In the genomic region with DNA sequence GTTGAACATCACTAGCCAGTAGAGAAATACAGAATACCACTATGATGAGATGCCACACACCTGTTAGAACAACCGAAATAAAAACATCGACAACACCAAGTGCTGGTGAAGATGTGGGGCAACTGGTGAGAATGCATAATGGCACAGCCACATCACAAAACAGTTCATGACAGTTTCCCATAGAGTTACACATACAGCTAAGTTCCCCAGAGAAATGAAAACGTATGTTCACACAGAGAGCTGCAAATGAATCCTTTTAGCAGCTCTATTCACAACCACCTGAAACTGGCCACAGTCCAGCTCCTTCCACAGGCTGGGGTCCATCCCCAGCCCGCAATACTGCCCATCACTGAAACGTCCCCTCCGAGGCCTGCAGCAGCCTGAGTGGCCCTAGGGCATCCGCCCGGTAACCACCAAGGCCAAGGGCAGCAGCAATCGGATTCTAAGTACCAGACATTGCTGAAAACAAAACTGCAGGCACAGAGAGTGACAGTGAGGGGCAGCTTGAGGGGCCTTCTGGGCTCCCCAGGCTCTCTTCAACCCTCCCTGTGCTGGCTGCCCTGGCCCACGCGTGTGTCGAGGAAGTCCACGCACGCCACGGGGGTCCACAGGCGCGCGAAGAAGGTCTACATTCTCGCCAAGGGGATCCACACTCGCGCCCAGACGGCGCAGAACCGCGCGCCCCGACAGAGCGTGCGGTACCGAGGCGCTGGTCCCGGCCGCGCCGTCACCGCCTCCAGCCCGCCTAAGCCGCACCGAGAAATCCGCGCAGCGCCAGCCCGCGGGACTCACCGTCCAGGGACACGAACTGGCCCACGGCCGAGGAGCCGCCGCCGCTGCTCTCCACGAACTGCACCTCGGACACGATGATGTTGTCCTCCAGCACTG, we compare ENCODE assay signal across 8 cellular contexts. TPM values are rescaled to one million over a fixed set of nuclear protein-coding genes. Genes with fewer than 3 reads are reported as not detected.
DNase-seq lines count a peak whose midpoint lies in the region; ATAC-seq and TF ChIP-seq lines count a peak whose summit lies in the region.

No MANE protein-coding gene starts in this region.

- peaks cover 49% of the 10 kb centered on the region for H3K4me1 Mint-ChIP-seq in activated naive CD4-positive, alpha-beta T cell treated with anti-CD3 and anti-CD28 coated beads, Interleukin-2, amount 10 ng/mL, durations not matched to agents 7 days and 5 days

- ATAC-seq in GM21619 (IDR thresholded peaks at IDR 0.05; ENCODE audit: unreplicated experiment): peak; percentile 15
- peak; percentile 0 to 2 for ATAC-seq in right cardiac atrium

- no peaks in the 10 kb centered on the region for H3K36me3 ChIP-seq in skeletal muscle satellite cell (ENCODE audit: insufficient read depth, low read length)

- no peaks in the 10 kb centered on the region for H3K9me3 ChIP-seq in right cardiac atrium (ENCODE audit: control insufficient read depth, low read length)
- H3K9me3 ChIP-seq in skeletal muscle satellite cell (replicated peaks; ENCODE audit: low read length): no peaks in the 10 kb centered on the region

- H3K27ac ChIP-seq in right cardiac atrium (ENCODE audit: low read length): peak overlapping the region; percentile 92

- H3K27ac Mint-ChIP-seq in activated naive CD4-positive, alpha-beta T cell treated with anti-CD3 and anti-CD28 coated beads, Interleukin-2, amount 10 ng/mL, durations not matched to agents 7 days and 5 days: peak overlapping the region; percentile 85

- no peak for TF ChIP-seq CTCF in GM12864 (IDR thresholded peaks at IDR 0.05; ENCODE audit: low read depth, low read length, missing control alignments)

- H3K4me3 ChIP-seq in GM12864 (ENCODE audit: low read depth, low read length) (peak overlapping the region; percentile 93), right cardiac atrium (ENCODE audit: low read length) (peak overlapping the region; percentile 73), skeletal muscle satellite cell (ENCODE audit: low read length) (peak overlapping the region; percentile 99)
- H3K4me3 ChIP-seq in Jurkat, Clone E6-1 (ENCODE audit: low read length): peak overlapping the region; percentile 72

- H3K9ac ChIP-seq in skeletal muscle satellite cell (ENCODE audit: low read depth, low read length): peak overlapping the region; percentile 97

- H3K4me3 Mint-ChIP-seq in activated naive CD4-positive, alpha-beta T cell treated with anti-CD3 and anti-CD28 coated beads, Interleukin-2, amount 10 ng/mL, durations not matched to agents 7 days and 5 days: peak overlapping the region; percentile 85

- H3K27me3 Mint-ChIP-seq in activated naive CD4-positive, alpha-beta T cell treated with anti-CD3 and anti-CD28 coated beads, Interleukin-2, amount 10 ng/mL, durations not matched to agents 7 days and 5 days: no peaks in the 10 kb centered on the region

- intact Hi-C loops in right cardiac atrium (cut with DNase I): no loop called here

- H3K9me3 Mint-ChIP-seq in activated naive CD4-positive, alpha-beta T cell treated with anti-CD3 and anti-CD28 coated beads, Interleukin-2, amount 10 ng/mL, durations not matched to agents 7 days and 5 days: no peaks in the 10 kb centered on the region

- peaks cover 12% of the 10 kb centered on the region for H3K36me3 Mint-ChIP-seq in activated naive CD4-positive, alpha-beta T cell treated with anti-CD3 and anti-CD28 coated beads, Interleukin-2, amount 10 ng/mL, durations not matched to agents 7 days and 5 days

- DNase-seq in GM12864 (ENCODE audit: low read depth) (no peak), right cardiac atrium (peak; percentile 53 to 85 (median 58)), DMS153 (lab: John Stamatoyannopoulos, UW) (no peak), middle frontal gyrus (ENCODE audit: extremely low spot score, low spot score) (no peak)
- no peak for DNase-seq in Jurkat, Clone E6-1 (ENCODE audit: low read depth, low spot score)
- DNase-seq in activated naive CD4-positive, alpha-beta T cell treated with anti-CD3 and anti-CD28 coated beads, Interleukin-2, amount 10 ng/mL, durations not matched to agents 7 days and 5 days: no peak

- 6% methylated on average over 54 of the region's 54 CpGs for WGBS in right cardiac atrium

- H3K27me3 ChIP-seq in right cardiac atrium (ENCODE audit: control insufficient read depth, insufficient read depth): no peaks in the 10 kb centered on the region
- no peaks in the 10 kb centered on the region for H3K27me3 ChIP-seq in skeletal muscle satellite cell (ENCODE audit: control insufficient read depth, insufficient read depth, low read length)

- peaks cover 6% of the 10 kb centered on the region for H3K4me1 ChIP-seq in right cardiac atrium (ENCODE audit: control insufficient read depth, insufficient read depth, low read length)
- H3K4me1 ChIP-seq in skeletal muscle satellite cell (ENCODE audit: control insufficient read depth, insufficient read depth, low read length): peaks cover 4% of the 10 kb centered on the region

- CTCF ChIA-PET in activated naive CD4-positive, alpha-beta T cell treated with anti-CD3 and anti-CD28 coated beads, Interleukin-2, amount 10 ng/mL, durations not matched to agents 7 days and 5 days (lab: Charles Lee): interaction anchor here (1.2 to 2.6 kb wide), 4 partner anchors 14 to 97 kb away, joined by 3 to 6 read pairs (median 4); partner anchors contain the start of genes BTBD6 and PACS2

- H3K4me2 ChIP-seq in skeletal muscle satellite cell (ENCODE audit: low read length): peak overlapping the region; percentile 95

RNA-seq across cellular contexts. Expression of gene BRF1, which starts 0.9 kb away (rescaled TPM):
- polyA plus RNA-seq in Jurkat, Clone E6-1 (2012; ENCODE audit: insufficient read depth, insufficient read length): 37.7 TPM
- total RNA-seq in right cardiac atrium: 10 to 100 TPM; 18.1 to 21.1 (median 18.4) TPM
- polyA plus RNA-seq in right cardiac atrium: 17.9 TPM
- total RNA-seq in skeletal muscle satellite cell (2012; rRNA removed): 33.0 and 33.5 TPM in 2 replicates

RNA-seq across cellular contexts. Expression of gene PACS2, which starts 14.7 kb away (rescaled TPM):
- 47.3 TPM for polyA plus RNA-seq in Jurkat, Clone E6-1 (2012; ENCODE audit: insufficient read depth, insufficient read length)
- total RNA-seq in right cardiac atrium: 10 to 100 TPM; 50.6 to 67.0 (median 64.4) TPM
- 63.0 TPM for polyA plus RNA-seq in right cardiac atrium
- 42.6 and 47.7 TPM in 2 replicates for total RNA-seq in skeletal muscle satellite cell (2012; rRNA removed)

RNA-seq across cellular contexts. Expression of gene BTBD6, which starts 51.6 kb away (rescaled TPM):
- polyA plus RNA-seq in Jurkat, Clone E6-1 (2012; ENCODE audit: insufficient read depth, insufficient read length): 52.6 TPM
- 10 to 100 TPM; 28.1 to 40.5 (median 35.8) TPM for total RNA-seq in right cardiac atrium
- polyA plus RNA-seq in right cardiac atrium: 42.2 TPM
- total RNA-seq in skeletal muscle satellite cell (2012; rRNA removed): 40.6 and 55.3 TPM in 2 replicates

Comparison
In these comparisons a context has a peak if more than half of its experiments do, and no peak if none do; other contexts are left out.
1. DNase-seq: peak in right cardiac atrium (3 of 3); none in GM12864 (single experiment), Jurkat, Clone E6-1 (single experiment), activated naive CD4-positive, alpha-beta T cell treated with anti-CD3 and anti-CD28 coated beads, Interleukin-2, amount 10 ng/mL, durations not matched to agents 7 days and 5 days (single experiment), DMS153 (single experiment) and middle frontal gyrus (single experiment).
2. Peak in every context shown above with its lines, with median percentiles within 50 percentile points of each other: H3K4me3 ChIP-seq.